1 cellular context compared by ENCODE assay signal in the genomic region with DNA sequence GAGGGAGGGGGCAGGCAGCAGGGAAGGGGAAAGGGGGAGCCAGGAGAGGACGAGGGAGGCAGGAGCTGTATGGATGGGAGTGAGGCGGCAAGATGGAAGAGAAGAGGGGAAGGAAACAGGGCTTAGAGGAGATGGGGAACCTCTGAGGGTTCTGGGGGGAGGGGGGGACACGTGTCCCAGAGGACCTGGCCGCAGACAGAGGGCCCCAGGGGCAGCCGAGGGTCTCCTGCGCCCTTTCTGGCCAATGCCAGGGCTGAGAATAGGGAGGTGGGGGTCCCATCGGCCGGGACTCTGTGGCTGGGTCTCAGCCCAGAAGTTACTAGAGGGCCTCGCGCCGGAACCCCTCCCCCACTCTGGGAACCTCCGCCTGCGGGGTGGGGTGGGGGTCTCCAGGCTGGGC.
TF ChIP-seq lines count a peak whose summit lies in the region.

No MANE protein-coding gene starts in this region.

TF ChIP-seq in H1, 55 proteins besides CTCF, POLR2A, EP300 and RAD21:
- TF ChIP-seq ASH2L (IDR thresholded peaks at IDR 0.05; ENCODE audit: low read length) (peak; percentile 33), KDM1A (IDR thresholded peaks at IDR 0.05; ENCODE audit: borderline replicate concordance, low read length) (peak; percentile 63; the same call in 1 of the 2 replicates)
